26 cellular contexts compared by ENCODE assay signal in genomic region chr9:111407813-111408212, GRCh38.
"Had no signal": no experiment of that assay in that cellular context is flagged by ENCODE, and none has a peak within 500 bp of the region (broad histone marks: within the 10 kb centered on the region; RNA-seq: fewer than 3 reads in every experiment).

No MANE protein-coding gene starts in this region.

- H3K4me1 ChIP-seq: SJCRH30 had no signal

- H3K27ac ChIP-seq: KMS-11, SJCRH30, WERI-Rb-1 had no signal

- H3K4me3 ChIP-seq: SJCRH30 had no signal

- H3K9ac ChIP-seq: KMS-11, SK-N-SH had no signal

- H3K27me3 ChIP-seq: SJCRH30 had no signal

- DNase-seq: activated CD4-positive, alpha-beta T cell treated with anti-CD3 and anti-CD28 coated beads for 4 hours; activated CD8-positive, alpha-beta memory T cell treated with anti-CD3 and anti-CD28 coated beads, Interleukin-2, amount 50 U/mL, for 4 hours; activated CD8-positive, alpha-beta T cell treated with anti-CD3 and anti-CD28 coated beads for 36 hours; activated gamma-delta T cell treated with Interleukin-2 at 50 U/mL for 16 hours; activated naive CD4-positive, alpha-beta T cell treated with anti-CD3 and anti-CD28 coated beads, Interleukin-2, amount 10 ng/mL, durations not matched to agents 7 days and 5 days; activated T-cell treated with anti-CD3 and anti-CD28 coated beads, Interleukin-2, amount 50 U/mL, for 72 hours; amygdala; NCI-H1092; NCI-H1417 treated with DMSO at 0.1 percent for 48 hours; NCI-H1694; NCI-H2029; NCI-H345; NCI-H510A; NCI-H526 treated with DMSO at 0.1 percent for 48 hours; NK-92 treated with Interleukin-12 subunit alpha and Interleukin-12 subunit beta, amount 100 ng/mL, for 24 hours; OCI-M1; Right ventricle myocardium superior; RPMI8226; SJCRH30; SK-N-SH; T-helper 1 cell; WERI-Rb-1 had no signal

- H3K9me3 ChIP-seq: SJCRH30 had no signal

- ATAC-seq: activated CD4-positive, CD25-positive, alpha-beta regulatory T cell treated with anti-CD3 and anti-CD28 coated beads, Interleukin-2, amount 50 U/mL, for 24 hours; activated CD8-positive, alpha-beta T cell treated with anti-CD3 and anti-CD28 coated beads for 36 hours; activated T-cell treated with anti-CD3 and anti-CD28 coated beads, Interleukin-2, amount 50 U/mL, for 72 hours; Panc1 had no signal

- FAIRE-seq: astrocyte had no signal

- H3K4me2 ChIP-seq: KMS-11, SK-N-SH had no signal
